Comparison of ENCODE assay signal across 8 cellular contexts in genomic region chr19:48954595-48955307, GRCh38. TPM values are rescaled to one million over a fixed set of nuclear protein-coding genes. Genes with fewer than 3 reads are reported as not detected.
A peak's percentile ranks its signal among the peaks of the same experiment; 100 is the strongest.
DNase-seq lines count a peak whose midpoint lies in the region; ATAC-seq, FAIRE-seq and TF ChIP-seq lines count a peak whose summit lies in the region.

BAX (plus strand) TSS chr19:48954875; CDS start chr19:48954929, 54 bp downstream.

- peak; percentile 99 for FAIRE-seq in GM12891 (lab: Jason Lieb, UNC)

- peak in 1 of 4 donors; percentile 13 for TF ChIP-seq EP300 in upper lobe of left lung (IDR thresholded peaks at IDR 0.05)

- intact Hi-C loops in T-helper 1 cell treated with Interleukin-12 subunit alpha and Interleukin-12 subunit beta and Interleukin-4 antibody, amounts not matched to agents 30 ng/mL and 1 ng/mL, for 36 hours (cut with micrococcal nuclease): loop anchor here (1.0 kb wide), 5 partner anchors 11 to 96 kb away; partner anchors contain the start of genes DHDH, FTL and NUCB1
- intact Hi-C loops in heart right ventricle (cut with DNase I) (loop anchor here in 4 of 10 donors (5.0 to 10.0 kb wide), 3 partner anchors 52 to 480 kb away; partner anchors contain the start of genes NUCB1 (in 4 of the 4) and CA11 (in 1 of the 4)), posterior vena cava (cut with DNase I) (loop anchor here in 1 of 2 donors (10.0 kb wide), 1 partner anchor 60 kb away; the partner anchor contains the start of gene TULP2)

- ATAC-seq in HG02840 (IDR thresholded peaks at IDR 0.05; ENCODE audit: low FRiP score, unreplicated experiment) (peak; percentile 89), heart right ventricle (peak; percentile 91 to 97 (median 94)), upper lobe of left lung (ENCODE audit: low FRiP score in 2 of 2) (peak; percentile 90 to 98)

- TF ChIP-seq POLR2A in GM12891 (IDR thresholded peaks at IDR 0.05; ENCODE audit: low read depth, low read length) (peak; percentile 67; the same call in 1 of the 2 replicates), upper lobe of left lung (IDR thresholded peaks at IDR 0.05) (peak in 3 of 4 donors; percentile 23 to 92 (median 81))

- DNase-seq in GM12891 (ENCODE audit: insufficient read length, low spot score): peak; percentile 97
- peak; percentile 98 for DNase-seq in NCI-H146 (lab: John Stamatoyannopoulos, UW)
- peak; percentile 92 for DNase-seq in amniotic epithelial cell (ENCODE audit: low read depth)
- peak; percentile 96 to 98 for DNase-seq in heart right ventricle
- peak; percentile 99 for DNase-seq in posterior vena cava (ENCODE audit: low spot score)
- peak; percentile 97 to 99 for DNase-seq in upper lobe of left lung

- H3K4me1 ChIP-seq in heart right ventricle (peaks cover 5 to 33% (median 19%) of the 10 kb centered on the region in 9 donors), upper lobe of left lung (peaks cover 11 to 17% (median 13%) of the 10 kb centered on the region in 4 donors)

- WGBS in heart right ventricle, 2 donors: 0% methylated on average over 61 to 71 of the region's 71 CpGs
- WGBS in upper lobe of left lung, 2 donors: 1 to 2% methylated on average over 10 to 33 of the region's 71 CpGs

- H3K9me3 ChIP-seq in heart right ventricle (no peaks in the 10 kb centered on the region), upper lobe of left lung (no peaks in the 10 kb centered on the region)

- TF ChIP-seq CTCF in heart right ventricle (IDR thresholded peaks at IDR 0.05) (peak in 1 of 9 donors; percentile 10), upper lobe of left lung (IDR thresholded peaks at IDR 0.05) (peak in 2 of 6 experiments; percentile 18 to 30)

- H3K4me3 ChIP-seq in heart right ventricle: peak within 1 kb of the TSS; percentile 76 to 98 (median 88)
- H3K4me3 ChIP-seq in upper lobe of left lung: peak within 1 kb of the TSS; percentile 56 to 87 (median 83)

- H3K36me3 ChIP-seq in heart right ventricle (peaks cover 0 to 30% (median 0%) of the 10 kb centered on the region in 9 donors), upper lobe of left lung (peaks cover 0 to 5% (median 0%) of the 10 kb centered on the region in 4 donors)

- H3K27ac ChIP-seq in heart right ventricle (peak within 1 kb of the TSS; percentile 57 to 96 (median 88)), upper lobe of left lung (peak within 1 kb of the TSS; percentile 79 to 95 (median 85))

- H3K27me3 ChIP-seq in heart right ventricle (no peaks in the 10 kb centered on the region), upper lobe of left lung (no peaks in the 10 kb centered on the region)

TF ChIP-seq in GM12891, 5 proteins besides CTCF, POLR2A, EP300 and RAD21:
- TF ChIP-seq PAX5 (IDR thresholded peaks at IDR 0.05; ENCODE audit: insufficient read depth, low read length, severe bottlenecking) (no peak), SPI1 (IDR thresholded peaks at IDR 0.05; ENCODE audit: low read depth, low read length) (0 out of 2 replicates have a peak, but pooled peaks have one; percentile 26), POU2F2 (IDR thresholded peaks at IDR 0.05; ENCODE audit: low read depth, low read length) (peak; percentile 50; the same call in 1 of the 2 replicates), POLR2AphosphoS5 (IDR thresholded peaks at IDR 0.05; ENCODE audit: low read depth, low read length) (peak; percentile 74), TAF1 (IDR thresholded peaks at IDR 0.05; ENCODE audit: low read depth, low read length) (peak; percentile 61)

RNA-seq across cellular contexts. Expression of gene BAX, which starts in this region (rescaled TPM):
- 262 TPM for polyA plus RNA-seq in GM12891 (2012; ENCODE audit: low read depth, missing spikeins)
- total RNA-seq in T-helper 1 cell treated with Interleukin-12 subunit alpha and Interleukin-12 subunit beta and Interleukin-4 antibody, amounts not matched to agents 30 ng/mL and 1 ng/mL, for 36 hours: 376 and 407 TPM in 2 replicates
- total RNA-seq in heart right ventricle (10 to 100 TPM; 11.5 to 41.5 (median 19.5) TPM), posterior vena cava (10 to 100 TPM; 44.6 to 53.4 TPM), upper lobe of left lung (100 to 1,000 TPM in 4 of 6 donors, 10 to 100 TPM in 2; 68.1 to 143 (median 112) TPM)
- polyA plus RNA-seq in heart right ventricle: 10 to 100 TPM; 17.6 to 37.4 TPM

Comparison
In these comparisons a context has a peak if more than half of its experiments do, and no peak if none do; other contexts are left out.
1. Peak in every context shown above with its lines: DNase-seq, ATAC-seq, H3K4me3 ChIP-seq and H3K27ac ChIP-seq.